ENCODE assay signal across 21 cellular contexts in the genomic region with DNA sequence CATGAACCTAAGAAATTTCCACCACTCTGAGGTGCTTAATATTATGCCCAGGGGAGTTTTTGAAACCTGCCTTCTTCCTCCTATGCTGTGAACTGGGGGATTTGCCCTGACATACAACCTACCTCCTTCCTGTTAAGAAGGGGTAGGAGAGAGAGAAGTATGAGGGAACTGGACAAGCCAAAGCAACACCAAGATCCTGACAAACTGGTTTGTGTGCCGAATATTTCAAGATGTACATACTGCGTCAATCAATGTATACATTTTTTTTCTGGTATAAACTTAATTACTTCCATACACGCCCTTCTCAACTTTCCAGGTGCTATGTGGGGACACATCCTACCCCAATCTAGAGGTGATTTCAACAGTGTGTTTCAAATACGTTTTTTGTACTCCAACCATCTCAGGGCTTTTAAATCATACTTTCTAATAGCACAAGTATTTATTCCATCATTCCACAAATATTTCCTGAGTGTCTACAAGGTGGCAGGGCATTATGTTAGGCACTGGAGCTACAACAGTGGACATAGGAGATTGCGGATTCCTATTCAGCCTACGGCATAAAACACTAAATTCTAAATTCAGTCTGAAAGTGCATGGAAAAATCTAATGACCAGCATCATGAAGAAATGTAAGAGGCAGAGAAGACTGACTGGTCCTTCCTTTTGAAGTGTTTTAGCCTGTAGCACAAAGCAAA.
DNase-seq lines count a peak whose midpoint lies in the region; ATAC-seq, FAIRE-seq and TF ChIP-seq lines count a peak whose summit lies in the region.
"Had no signal": no experiment of that assay in that cellular context is flagged by ENCODE, and none has a peak within 500 bp of the region (broad histone marks: within the 10 kb centered on the region; RNA-seq: fewer than 3 reads in every experiment).

No MANE protein-coding gene starts in this region.

- H3K27ac ChIP-seq in keratinocyte (ENCODE audit: control insufficient read depth, insufficient read depth, low read length): peak overlapping the region; percentile 49
- H3K27ac ChIP-seq: 22Rv1 had no signal

- H2AFZ ChIP-seq in keratinocyte (ENCODE audit: control insufficient read depth, low read length): no peak overlapping the region

- peak overlapping the region in 2 of 3 experiments; percentile 7 to 26 for H3K4me3 ChIP-seq in keratinocyte (ENCODE audit: control insufficient read depth in 2 of 3, extremely low read depth in 1 of 3, insufficient read depth in 2 of 3, low read depth in 1 of 3, low read length in 3 of 3)
- H3K4me3 ChIP-seq: MG63 had no signal

- H3K4me2 ChIP-seq in keratinocyte (ENCODE audit: control insufficient read depth, extremely low read depth, insufficient read depth, low read depth, low read length): peak overlapping the region; percentile 76

- dilution Hi-C loops in keratinocyte (cut with MboI; ENCODE audit: extremely low pct_ligation_motif_present, low sequenced_read_pairs): no loop called here

- DNase-seq in SIG-M5 treated with dmso at 0.1 percent for 504 hours (lab: John Stamatoyannopoulos, UW; ENCODE audit: unreplicated experiment): peak; percentile 15
- DNase-seq in SIG-M5 (lab: John Stamatoyannopoulos, UW): no peak
- peak; percentile 13 for DNase-seq in astrocyte of the hippocampus (ENCODE audit: low read depth, low spot score)
- DNase-seq in keratinocyte (ENCODE audit: low read depth, low spot score): no peak
- no peak for DNase-seq in type B pancreatic cell (ENCODE audit: extremely low spot score, unreplicated experiment)
- no peak for DNase-seq in stimulated activated effector memory CD8-positive, alpha-beta T cell treated with anti-CD3 and anti-CD28 coated beads, Interleukin-12 subunit alpha, Interleukin-12 subunit beta, amount 100 ng/mL, for 72 hours (ENCODE audit: low spot score in 2 of 2)
- DNase-seq: CD8-positive, alpha-beta T cell; DMS79; GOT3; MG63; NCI-H1092 treated with DMSO at 0.1 percent for 48 hours; NCI-H1694; NCI-H510A treated with DMSO at 0.1 percent for 48 hours; NCI-H82 had no signal

- peaks cover 4% of the 10 kb centered on the region for H3K9me3 Mint-ChIP-seq in type B pancreatic cell
- no peaks in the 10 kb centered on the region for H3K9me3 Mint-ChIP-seq in stimulated activated effector memory CD8-positive, alpha-beta T cell treated with anti-CD3 and anti-CD28 coated beads, Interleukin-12 subunit alpha, Interleukin-12 subunit beta, amount 100 ng/mL, for 72 hours
- H3K9me3 Mint-ChIP-seq: CD8-positive, alpha-beta T cell had no signal

- no peaks in the 10 kb centered on the region for H3K27me3 Mint-ChIP-seq in type B pancreatic cell

- TF ChIP-seq CTCF in keratinocyte (optimal IDR thresholded peaks at IDR 0.05 in 1 of 3, IDR thresholded peaks at IDR 0.05 in 1 of 3, conservative IDR thresholded peaks at IDR 0.05 in 1 of 3; ENCODE audit: extremely low read depth in 1 of 3, insufficient read depth in 2 of 3, low read length in 3 of 3): no peak
- no peak for TF ChIP-seq CTCF in type B pancreatic cell (conservative IDR thresholded peaks at IDR 0.05)

- peaks cover 41% of the 10 kb centered on the region for H3K79me2 ChIP-seq in keratinocyte (ENCODE audit: control insufficient read depth, insufficient read depth, low read length)

- ATAC-seq in GM18873 (IDR thresholded peaks at IDR 0.05; ENCODE audit: low FRiP score, unreplicated experiment) (no peak), GM21381 (IDR thresholded peaks at IDR 0.05; ENCODE audit: unreplicated experiment) (no peak)
- no peak for ATAC-seq in stimulated activated effector memory CD8-positive, alpha-beta T cell treated with anti-CD3 and anti-CD28 coated beads, Interleukin-12 subunit alpha, Interleukin-12 subunit beta, amount 100 ng/mL, for 72 hours
- ATAC-seq: CD8-positive, alpha-beta T cell; HepG2; Right ventricle myocardium inferior had no signal

- H3K4me1 Mint-ChIP-seq in type B pancreatic cell (ENCODE audit: unreplicated experiment): peaks cover 27% of the 10 kb centered on the region
- H3K4me1 Mint-ChIP-seq in stimulated activated effector memory CD8-positive, alpha-beta T cell treated with anti-CD3 and anti-CD28 coated beads, Interleukin-12 subunit alpha, Interleukin-12 subunit beta, amount 100 ng/mL, for 72 hours: no peaks in the 10 kb centered on the region

- no peaks in the 10 kb centered on the region for H4K20me1 ChIP-seq in keratinocyte (ENCODE audit: control insufficient read depth, extremely low read depth, insufficient read depth, low read length)

- H3K27me3 ChIP-seq in keratinocyte (ENCODE audit: control insufficient read depth, extremely low read depth, insufficient read depth, low read length): no peaks in the 10 kb centered on the region
- H3K27me3 ChIP-seq: MG63 had no signal

- H3K9ac ChIP-seq in keratinocyte (ENCODE audit: control insufficient read depth, extremely low read depth, insufficient read depth, low read length): peak overlapping the region; percentile 4

- peak overlapping the region; percentile 81 for H3K27ac Mint-ChIP-seq in type B pancreatic cell
- H3K27ac Mint-ChIP-seq in stimulated activated effector memory CD8-positive, alpha-beta T cell treated with anti-CD3 and anti-CD28 coated beads, Interleukin-12 subunit alpha, Interleukin-12 subunit beta, amount 100 ng/mL, for 72 hours: no peak overlapping the region
- H3K27ac Mint-ChIP-seq: CD8-positive, alpha-beta T cell had no signal

- no peaks in the 10 kb centered on the region for H3K9me3 ChIP-seq in keratinocyte (ENCODE audit: control insufficient read depth, low read depth, low read length)
- H3K9me3 ChIP-seq: MG63 had no signal

- no peaks in the 10 kb centered on the region for H3K36me3 ChIP-seq in keratinocyte (ENCODE audit: control insufficient read depth in 2 of 2, extremely low read depth in 1 of 2, insufficient read depth in 2 of 2, low read length in 2 of 2)
- H3K36me3 ChIP-seq: MG63 had no signal

- H3K4me3 Mint-ChIP-seq in type B pancreatic cell: peak overlapping the region; percentile 31
- H3K4me3 Mint-ChIP-seq in stimulated activated effector memory CD8-positive, alpha-beta T cell treated with anti-CD3 and anti-CD28 coated beads, Interleukin-12 subunit alpha, Interleukin-12 subunit beta, amount 100 ng/mL, for 72 hours: no peak overlapping the region
- H3K4me3 Mint-ChIP-seq: CD8-positive, alpha-beta T cell had no signal

- no peaks in the 10 kb centered on the region for H3K9me1 ChIP-seq in keratinocyte (ENCODE audit: control insufficient read depth, extremely low read depth, insufficient read depth, low read length)

- peak; percentile 97 for FAIRE-seq in keratinocyte (lab: Jason Lieb, UNC)
- FAIRE-seq: D721Med, G401.6, HepG2 had no signal

- peaks cover 48% of the 10 kb centered on the region for H3K4me1 ChIP-seq in keratinocyte (ENCODE audit: control insufficient read depth, extremely low read depth, insufficient read depth, low read length)

- H3K36me3 Mint-ChIP-seq in type B pancreatic cell: peaks cover 21% of the 10 kb centered on the region
- H3K36me3 Mint-ChIP-seq in stimulated activated effector memory CD8-positive, alpha-beta T cell treated with anti-CD3 and anti-CD28 coated beads, Interleukin-12 subunit alpha, Interleukin-12 subunit beta, amount 100 ng/mL, for 72 hours: no peaks in the 10 kb centered on the region

Comparison
In these comparisons a context has a peak if more than half of its experiments do, and no peak if none do; other contexts are left out.
1. DNase-seq: peak in SIG-M5 treated with dmso at 0.1 percent for 504 hours (single experiment) and astrocyte of the hippocampus (single experiment); none in SIG-M5 (single experiment), keratinocyte (single experiment), type B pancreatic cell (single experiment) and stimulated activated effector memory CD8-positive, alpha-beta T cell treated with anti-CD3 and anti-CD28 coated beads, Interleukin-12 subunit alpha, Interleukin-12 subunit beta, amount 100 ng/mL, for 72 hours (0 of 2).